In the genomic region with DNA sequence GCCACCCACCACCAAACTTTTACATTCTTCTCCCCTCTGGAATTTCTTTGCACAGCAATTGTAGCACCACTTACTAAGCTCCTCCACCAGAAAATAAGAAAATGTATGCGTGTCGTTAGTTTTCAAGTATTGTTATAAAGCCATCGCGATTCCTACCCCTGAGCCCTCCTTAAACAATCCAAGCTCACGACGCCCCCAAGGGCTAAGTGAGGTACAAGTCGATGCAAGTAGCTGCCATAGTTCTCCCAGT, we compare ENCODE assay signal across 1 cellular context.
TF ChIP-seq lines count a peak whose summit lies in the region.

No MANE protein-coding gene starts in this region.

TF ChIP-seq in A549, 52 proteins besides CTCF, POLR2A, EP300 and RAD21 (continued from another document):
- TF ChIP-seq, protein P1, sequence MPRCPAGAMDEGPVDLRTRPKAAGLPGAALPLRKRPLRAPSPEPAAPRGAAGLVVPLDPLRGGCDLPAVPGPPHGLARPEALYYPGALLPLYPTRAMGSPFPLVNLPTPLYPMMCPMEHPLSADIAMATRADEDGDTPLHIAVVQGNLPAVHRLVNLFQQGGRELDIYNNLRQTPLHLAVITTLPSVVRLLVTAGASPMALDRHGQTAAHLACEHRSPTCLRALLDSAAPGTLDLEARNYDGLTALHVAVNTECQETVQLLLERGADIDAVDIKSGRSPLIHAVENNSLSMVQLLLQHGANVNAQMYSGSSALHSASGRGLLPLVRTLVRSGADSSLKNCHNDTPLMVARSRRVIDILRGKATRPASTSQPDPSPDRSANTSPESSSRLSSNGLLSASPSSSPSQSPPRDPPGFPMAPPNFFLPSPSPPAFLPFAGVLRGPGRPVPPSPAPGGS (IDR thresholded peaks at IDR 0.05) = no peak
- TF ChIP-seq FOSL2 (IDR thresholded peaks at IDR 0.05) (no peak), FOSL2 (CRISPR knock-in tag; IDR thresholded peaks at IDR 0.05) (no peak)
